8 cellular contexts compared by ENCODE assay signal in genomic region chr13:80339841-80340642, GRCh38. TPM values are rescaled to one million over a fixed set of nuclear protein-coding genes. Genes with fewer than 3 reads are reported as not detected.
DNase-seq lines count a peak whose midpoint lies in the region; ATAC-seq, FAIRE-seq and TF ChIP-seq lines count a peak whose summit lies in the region.

No MANE protein-coding gene starts in this region.

- H3K27me3 ChIP-seq in colonic mucosa (no peaks in the 10 kb centered on the region), HepG2 (ENCODE audit: control insufficient read depth in 1 of 2, insufficient read depth in 2 of 2, low read length in 2 of 2) (no peaks in the 10 kb centered on the region; a peak in 1 of 5 replicates)

- peak overlapping the region; percentile 97 to 99 for H3K9ac ChIP-seq in colonic mucosa (ENCODE audit: low read depth in 2 of 2, low read length in 2 of 2)
- peak overlapping the region; percentile 95 for H3K9ac ChIP-seq in HepG2 (ENCODE audit: insufficient read depth, low read depth, low read length)

- intact Hi-C loops in colonic mucosa (cut with DNase I): loop anchor here (5.0 to 10.0 kb wide), 3 partner anchors 85 to 475 kb away; no protein-coding TSS in a partner anchor
- intact Hi-C loops in HepG2 (cut with micrococcal nuclease; ENCODE audit: unreplicated experiment): loop anchor here (5.0 to 10.0 kb wide), 3 partner anchors 663 to 933 kb away; partner anchors contain the start of gene RBM26

- H3K4me2 ChIP-seq in HepG2 (ENCODE audit: low read depth, low read length): peak overlapping the region; percentile 76

- no peak for TF ChIP-seq POLR2A in HepG2 (IDR thresholded peaks at IDR 0.05; ENCODE audit: insufficient read depth in 1 of 2, low read depth in 2 of 2, low read length in 2 of 2)

- H3K79me2 ChIP-seq in HepG2 (ENCODE audit: insufficient read depth, low read length): peaks cover 56% of the 10 kb centered on the region

- peaks cover 36% of the 10 kb centered on the region for H4K20me1 ChIP-seq in HepG2 (ENCODE audit: insufficient read depth, low read length)

- POLR2A ChIA-PET in HEK293T (lab: Yijun Ruan, JAX) (interaction anchor here (0.8 to 4.4 kb wide), 23 partner anchors 17 to 427 kb away, joined by 3 to 46 read pairs (median 5); no protein-coding TSS in a partner anchor), RWPE1 (lab: Yijun Ruan, JAX; ENCODE audit: low non-redundant PET) (interaction anchor here (0.6 kb wide), 1 partner anchor 342 kb away, joined by 4 read pairs; no protein-coding TSS in a partner anchor), HepG2 (lab: Yijun Ruan, JAX) (interaction anchor here (1.0 kb wide), 1 partner anchor 10 kb away, joined by 3 read pairs; no protein-coding TSS in a partner anchor)

- no peaks in the 10 kb centered on the region for H3K36me3 ChIP-seq in colonic mucosa
- H3K36me3 ChIP-seq in HepG2 (replicated peaks in 1 of 2; ENCODE audit: control insufficient read depth in 1 of 2, insufficient read depth in 2 of 2, low read length in 2 of 2): peaks cover 5 to 9% of the 10 kb centered on the region in 2 experiments

- CTCF ChIA-PET in HEK293T (lab: Yijun Ruan, JAX): interaction anchor here (0.6 to 1.0 kb wide), 4 partner anchors 90 to 897 kb away, joined by 3 to 7 read pairs (median 4); no protein-coding TSS in a partner anchor
- CTCF ChIA-PET in RWPE1 (lab: Yijun Ruan, JAX): interaction anchor here (0.7 to 1.0 kb wide), 3 partner anchors 302 to 669 kb away, joined by 3 to 4 read pairs (median 3); no protein-coding TSS in a partner anchor
- CTCF ChIA-PET in HepG2 (lab: Yijun Ruan, JAX; ENCODE audit: low intra/inter-chr PET ratio, low total read pairs): no interaction called here

- no peak for TF ChIP-seq CTCF in RWPE1 (conservative IDR thresholded peaks at IDR 0.05; ENCODE audit: low read depth)
- TF ChIP-seq CTCF in colonic mucosa (IDR thresholded peaks at IDR 0.05): no peak
- TF ChIP-seq CTCF in HepG2 (CRISPR knock-in tag; IDR thresholded peaks at IDR 0.05): no peak

- peak overlapping the region; percentile 55 for H3K4me3 ChIP-seq in colonic mucosa
- peak overlapping the region; percentile 77 to 99 (median 97) for H3K4me3 ChIP-seq in HepG2 (replicated peaks in 1 of 3; ENCODE audit: insufficient read depth in 1 of 3, low read depth in 2 of 3, low read length in 3 of 3)

- no peaks in the 10 kb centered on the region for H3K4me1 ChIP-seq in colonic mucosa
- peaks cover 45% of the 10 kb centered on the region for H3K4me1 ChIP-seq in HepG2 (ENCODE audit: insufficient read depth, low read length)

- TF ChIP-seq EP300 in HepG2 (IDR thresholded peaks at IDR 0.05; ENCODE audit: low read depth in 2 of 2, low read length in 2 of 2): no peak
- TF ChIP-seq EP300 in HepG2 (CRISPR knock-in tag; IDR thresholded peaks at IDR 0.05; ENCODE audit: borderline replicate concordance): no peak

- peak overlapping the region; percentile 96 for H3K27ac ChIP-seq in RWPE1
- peak overlapping the region; percentile 98 for H3K27ac ChIP-seq in colonic mucosa
- H3K27ac ChIP-seq in HepG2 (ENCODE audit: extremely low read length, insufficient read depth, low read length): peak overlapping the region; percentile 96

- in situ Hi-C loops in G401 (cut with HindIII; ENCODE audit: low sequenced_read_pairs): no loop called here
- in situ Hi-C loops in HepG2 (cut with HindIII; ENCODE audit: extremely low pct_ligation_motif_present, low pct_unique_long_range_greater_than_20kb): loop anchor here (25.0 kb wide), 1 partner anchor 928 kb away; the partner anchor contains the start of gene RBM26

- no peak overlapping the region for H2AFZ ChIP-seq in HepG2 (ENCODE audit: low read length)

- ATAC-seq in HepG2: peak; percentile 19

- H3K9me3 ChIP-seq in colonic mucosa (no peaks in the 10 kb centered on the region), HepG2 (ENCODE audit: low read length) (no peaks in the 10 kb centered on the region)

- no peak for TF ChIP-seq RAD21 in HepG2 (CRISPR knock-in tag; IDR thresholded peaks at IDR 0.05)

- no peak for FAIRE-seq in HepG2 (lab: Jason Lieb, UNC)

- 1% methylated on average over 11 of the region's 63 CpGs for WGBS in HepG2 (ENCODE audit: low lambda C conversion rate)

- DNase-seq in G401 (ENCODE audit: low spot score) (peak; percentile 65), HEK293T (ENCODE audit: extremely low spot score) (peak; percentile 66), RWPE1 (ENCODE audit: low spot score) (peak; percentile 19), colonic mucosa (peak; percentile 67), HepG2 (ENCODE audit: low spot score) (peak; percentile 18), superior temporal gyrus (ENCODE audit: extremely low spot score) (peak; percentile 53), middle frontal gyrus (ENCODE audit: extremely low spot score, low spot score) (no peak), pons (ENCODE audit: low spot score) (no peak)

- TSS peak; percentile 65 for BruUV-seq in HepG2 (replicated peaks; lab: Mats Ljungman, UMichigan)

TF ChIP-seq in HEK293T, 16 proteins besides CTCF, POLR2A, EP300 and RAD21:
- no peak for TF ChIP-seq LEF1 (IDR thresholded peaks at IDR 0.05; ENCODE audit: borderline replicate concordance)
- TF ChIP-seq CTBP1 (IDR thresholded peaks at IDR 0.05; ENCODE audit: borderline replicate concordance): peak; percentile 41; the same call in 1 of the 2 replicates
- no peak for TF ChIP-seq BHLHE40 (IDR thresholded peaks at IDR 0.05; ENCODE audit: borderline replicate concordance)
- peak; percentile 36 for TF ChIP-seq L3MBTL2 (conservative IDR thresholded peaks at IDR 0.05)

TF ChIP-seq in HepG2, 621 proteins besides CTCF, POLR2A, EP300 and RAD21 (continues in another document):
- TF ChIP-seq ZNF704 (CRISPR knock-in tag; IDR thresholded peaks at IDR 0.05; ENCODE audit: borderline replicate concordance) (no peak), ZNF891 (CRISPR knock-in tag; IDR thresholded peaks at IDR 0.05) (peak; percentile 48; the same call in 1 of the 2 replicates), GMEB2 (CRISPR knock-in tag; IDR thresholded peaks at IDR 0.05; ENCODE audit: low read depth) (no peak)

RNA-seq across cellular contexts. Expression of gene SPRY2, which starts 0.9 kb away (rescaled TPM):
- total RNA-seq in G401 (2014; rRNA removed; shearing (Covaris generic)): 0.24 and 0.49 TPM in 2 replicates
- 10 to 100 TPM; 27.9 to 83.3 TPM for total RNA-seq in colonic mucosa
- 7.4 and 9.8 TPM in 2 replicates for total RNA-seq in HepG2 (2016; rRNA removed; fragmentation: Illumina TruSeq; extraction: Trizol)
- 4.1 and 5.1 TPM in 2 replicates for total RNA-seq in HepG2 (2016; cell fraction: cytosol; rRNA removed; fragmentation: Illumina TruSeq; extraction: Trizol; ENCODE audit: low read depth)
- total RNA-seq in HepG2 (2016; cell fraction: insoluble cytoplasmic fraction; rRNA removed; fragmentation: Illumina TruSeq; extraction: Trizol): 7.1 and 7.9 TPM in 2 replicates
- total RNA-seq in HepG2 (2016; cell fraction: membrane; rRNA removed; fragmentation: Illumina TruSeq; extraction: Trizol): 12.8 and 12.9 TPM in 2 replicates
- total RNA-seq in HepG2 (2016; cell fraction: nucleus; rRNA removed; fragmentation: Illumina TruSeq; extraction: Trizol): 9.3 and 9.6 TPM in 2 replicates
- 21.4 and 25.1 TPM in 2 replicates for polyA plus RNA-seq in HepG2 (2011; rRNA removed)
- 23.5 and 27.7 TPM in 2 replicates for polyA plus RNA-seq in HepG2 (2011; cell fraction: cytosol; rRNA removed)
- 13.8 and 14.2 TPM in 2 replicates for polyA plus RNA-seq in HepG2 (2011; cell fraction: nucleus; rRNA removed)
- 8.4 and 9.8 TPM in 2 replicates for polyA plus RNA-seq in HepG2 (2012)
- polyA plus RNA-seq in HepG2 (2016; cell fraction: cytosol; fragmentation: Illumina TruSeq; extraction: Trizol; ENCODE audit: low read depth): 4.9 and 5.4 TPM in 2 replicates
- 12.2 and 12.8 TPM in 2 replicates for polyA plus RNA-seq in HepG2 (2016; cell fraction: insoluble cytoplasmic fraction; fragmentation: Illumina TruSeq; extraction: Trizol; ENCODE audit: low read depth)
- polyA plus RNA-seq in HepG2 (2016; cell fraction: membrane; fragmentation: Illumina TruSeq; extraction: Trizol; ENCODE audit: low read depth): 11.6 and 12.5 TPM in 2 replicates
- 16.3 and 17.0 TPM in 2 replicates for polyA plus RNA-seq in HepG2 (2016; cell fraction: nucleus; fragmentation: Illumina TruSeq; extraction: Trizol; ENCODE audit: insufficient read depth, low read depth)
- polyA minus RNA-seq in HepG2 (2011; rRNA and poly(A)+ RNA removed; ENCODE audit: low replicate concordance): 7.9 and 33.9 TPM in 2 replicates
- 11.2 and 12.0 TPM in 2 replicates for polyA minus RNA-seq in HepG2 (2011; cell fraction: cytosol; rRNA and poly(A)+ RNA removed)
- polyA minus RNA-seq in HepG2 (2011; cell fraction: nucleus; rRNA and poly(A)+ RNA removed): 12.7 and 13.4 TPM in 2 replicates

Comparison
In these comparisons a context has a peak if more than half of its experiments do, and no peak if none do; other contexts are left out.
1. DNase-seq: peak in G401 (single experiment), HEK293T (single experiment), RWPE1 (single experiment), colonic mucosa (single experiment), HepG2 (single experiment) and superior temporal gyrus (single experiment); none in middle frontal gyrus (single experiment) and pons (single experiment).
2. Peak in every context shown above with its lines, with median percentiles within 50 percentile points of each other: H3K27ac ChIP-seq.